1 cellular context compared by ENCODE assay signal in genomic region chr10:69406302-69406811, GRCh38.
TF ChIP-seq lines count a peak whose summit lies in the region.

No MANE protein-coding gene starts in this region.

TF ChIP-seq in HepG2, 621 proteins besides CTCF, POLR2A, EP300 and RAD21:
- TF ChIP-seq ZHX2 (IDR thresholded peaks at IDR 0.05; ENCODE audit: low read depth) = no peak
- TF ChIP-seq ZHX2 (CRISPR knock-in tag; IDR thresholded peaks at IDR 0.05; ENCODE audit: borderline replicate concordance) = no peak
- TF ChIP-seq MED8 (CRISPR knock-in tag; IDR thresholded peaks at IDR 0.05; ENCODE audit: insufficient replicate concordance) = no peak
- TF ChIP-seq FOXA3 (CRISPR knock-in tag; IDR thresholded peaks at IDR 0.05) = no peak
- TF ChIP-seq ISX (CRISPR knock-in tag; conservative IDR thresholded peaks at IDR 0.05) = no peak
- no peak for TF ChIP-seq ZNF547 (CRISPR knock-in tag; IDR thresholded peaks at IDR 0.05)
- no peak for TF ChIP-seq ZBTB10 (CRISPR knock-in tag; IDR thresholded peaks at IDR 0.05; ENCODE audit: borderline replicate concordance)
- no peak for TF ChIP-seq HOXA7 (CRISPR knock-in tag; IDR thresholded peaks at IDR 0.05)
